ENCODE assay signal across 13 cellular contexts in genomic region chr10:132169031-132169765, GRCh38. TPM values are rescaled to one million over a fixed set of nuclear protein-coding genes. Genes with fewer than 3 reads are reported as not detected.
A peak's percentile ranks its signal among the peaks of the same experiment; 100 is the strongest.
DNase-seq lines count a peak whose midpoint lies in the region; ATAC-seq and TF ChIP-seq lines count a peak whose summit lies in the region.
"Had no signal": no experiment of that assay in that cellular context is flagged by ENCODE, and none has a peak within 500 bp of the region (broad histone marks: within the 10 kb centered on the region; RNA-seq: fewer than 3 reads in every experiment).

No MANE protein-coding gene starts in this region.

- WGBS in spleen, 5 donors: 87 to 91% (median 89%) methylated on average over 28 to 42 of the region's 42 CpGs

- H3K27ac ChIP-seq in BLaER1 (no peak overlapping the region), lower lobe of right lung (no peak overlapping the region), spleen (no peak overlapping the region)
- H3K27ac ChIP-seq: 22Rv1, GM23248 had no signal

- no peak overlapping the region for H3K27ac Mint-ChIP-seq in activated naive CD4-positive, alpha-beta T cell treated with anti-CD3 and anti-CD28 coated beads, Interleukin-2, amount 50 U/mL, for 72 hours

- no peak for TF ChIP-seq CTCF in lower lobe of right lung (IDR thresholded peaks at IDR 0.05)
- TF ChIP-seq CTCF in spleen (IDR thresholded peaks at IDR 0.05 in 8 of 11, conservative IDR thresholded peaks at IDR 0.05 in 3 of 11): no peak

- H3K4me3 ChIP-seq in BLaER1: no peak overlapping the region
- no peak overlapping the region for H3K4me3 ChIP-seq in lower lobe of right lung
- H3K4me3 ChIP-seq in spleen: no peak overlapping the region
- H3K4me3 ChIP-seq: GM23248 had no signal

- H3K27me3 ChIP-seq in BLaER1: no peaks in the 10 kb centered on the region
- H3K27me3 ChIP-seq in lower lobe of right lung (ENCODE audit: low read depth): peaks cover 13% of the 10 kb centered on the region
- peaks cover 0 to 46% (median 0%) of the 10 kb centered on the region in 7 donors for H3K27me3 ChIP-seq in spleen (replicated peaks in 1 of 7)

- TF ChIP-seq POLR2A in spleen (IDR thresholded peaks at IDR 0.05): no peak

- H3K36me3 ChIP-seq in BLaER1 (no peaks in the 10 kb centered on the region), lower lobe of right lung (no peaks in the 10 kb centered on the region), spleen (peaks cover 0 to 13% (median 0%) of the 10 kb centered on the region in 6 donors)

- intact Hi-C loops in lower lobe of right lung (cut with DNase I): no loop called here
- intact Hi-C loops in spleen (cut with DNase I; ENCODE audit: low total_unique reads): no loop called here

- H4K20me1 ChIP-seq in BLaER1: peaks cover 25% of the 10 kb centered on the region

- H3K36me3 Mint-ChIP-seq in activated naive CD4-positive, alpha-beta T cell treated with anti-CD3 and anti-CD28 coated beads, Interleukin-2, amount 50 U/mL, for 72 hours: peaks cover 0 to 6% of the 10 kb centered on the region in 2 donors
- H3K36me3 Mint-ChIP-seq: CD4-positive, CD25-positive, alpha-beta regulatory T cell had no signal

- DNase-seq in activated CD4-positive, CD25-positive, alpha-beta regulatory T cell treated with anti-CD3 and anti-CD28 coated beads, Interleukin-2, amount 50 U/mL, for 72 hours: peak; percentile 27
- DNase-seq in lower lobe of right lung (peak; percentile 41), spleen (peak; percentile 68), NCI-H2196 treated with DMSO at 0.1 percent for 48 hours (lab: John Stamatoyannopoulos, UW; ENCODE audit: unreplicated experiment) (no peak)
- DNase-seq in activated naive CD4-positive, alpha-beta T cell treated with anti-CD3 and anti-CD28 coated beads, Interleukin-2, amount 50 U/mL, for 72 hours (ENCODE audit: low spot score in 2 of 2): no peak
- DNase-seq: Calu3; CD4-positive, CD25-positive, alpha-beta regulatory T cell; DMS 273 treated with DMSO at 0.1 percent for 48 hours; GM23248; H7 had no signal

- H3K4me1 ChIP-seq in BLaER1 (peaks cover 75% of the 10 kb centered on the region), lower lobe of right lung (no peaks in the 10 kb centered on the region), spleen (peaks cover 0 to 5% (median 0%) of the 10 kb centered on the region in 6 donors)

- no peak overlapping the region for H3K9ac ChIP-seq in BLaER1
- H3K9ac ChIP-seq: GM23248 had no signal

- no peaks in the 10 kb centered on the region for H3K9me3 ChIP-seq in BLaER1
- no peaks in the 10 kb centered on the region for H3K9me3 ChIP-seq in lower lobe of right lung
- H3K9me3 ChIP-seq in spleen: no peaks in the 10 kb centered on the region

- peaks cover 0 to 5% of the 10 kb centered on the region in 2 donors for H3K9me3 Mint-ChIP-seq in activated naive CD4-positive, alpha-beta T cell treated with anti-CD3 and anti-CD28 coated beads, Interleukin-2, amount 50 U/mL, for 72 hours

- H3K4me2 ChIP-seq in BLaER1: peak overlapping the region; percentile 92

- ATAC-seq in activated CD4-positive, CD25-positive, alpha-beta regulatory T cell treated with anti-CD3 and anti-CD28 coated beads, Interleukin-2, amount 50 U/mL, for 24 hours: no peak
- no peak for ATAC-seq in lower lobe of right lung
- no peak for ATAC-seq in activated naive CD4-positive, alpha-beta T cell treated with anti-CD3 and anti-CD28 coated beads, Interleukin-2, amount 50 U/mL, for 72 hours

RNA-seq across cellular contexts. Expression of gene DPYSL4, which starts 17.6 kb away (rescaled TPM):
- 2.1 TPM for total RNA-seq in lower lobe of right lung
- 1 to 10 TPM in 4 of 7 donors, under 1 TPM in 2, not detected in 1; 0.85 to 6.0 (median 1.6) TPM for total RNA-seq in spleen
- polyA plus RNA-seq in spleen: 1 to 10 TPM in 1 of 3 donors, under 1 TPM in 2; 0.55 to 1.0 (median 0.96) TPM
- total RNA-seq in activated naive CD4-positive, alpha-beta T cell treated with anti-CD3 and anti-CD28 coated beads, Interleukin-2, amount 50 U/mL, for 72 hours: 10 to 100 TPM in 1 of 2 donors, 1 to 10 TPM in 1; 2.8 to 65.2 TPM
- total RNA-seq: Calu3 had no signal

Comparison
In these comparisons a context has a peak if more than half of its experiments do, and no peak if none do; other contexts are left out.
1. DNase-seq: peak in activated CD4-positive, CD25-positive, alpha-beta regulatory T cell treated with anti-CD3 and anti-CD28 coated beads, Interleukin-2, amount 50 U/mL, for 72 hours (single experiment), lower lobe of right lung (single experiment) and spleen (single experiment); none in activated naive CD4-positive, alpha-beta T cell treated with anti-CD3 and anti-CD28 coated beads, Interleukin-2, amount 50 U/mL, for 72 hours (0 of 2) and NCI-H2196 treated with DMSO at 0.1 percent for 48 hours (single experiment).